ENCODE assay signal across 22 cellular contexts in genomic region chr21:14572206-14572780, GRCh38. TPM values are rescaled to one million over a fixed set of nuclear protein-coding genes. Genes with fewer than 3 reads are reported as not detected.
DNase-seq lines count a peak whose midpoint lies in the region; ATAC-seq and TF ChIP-seq lines count a peak whose summit lies in the region.
"Had no signal": no experiment of that assay in that cellular context is flagged by ENCODE, and none has a peak within 500 bp of the region (broad histone marks: within the 10 kb centered on the region; RNA-seq: fewer than 3 reads in every experiment).

No MANE protein-coding gene starts in this region.

- no peak overlapping the region for H3K4me3 Mint-ChIP-seq in activated naive CD8-positive, alpha-beta T cell
- H3K4me3 Mint-ChIP-seq: B cell; brain; dendritic cell treated with granulocyte-macrophage colony-stimulating factor and Interleukin-4, amounts not matched to agents 40 ng/mL and 50 ng/mL, for 4 days had no signal

- H3K27me3 ChIP-seq in upper lobe of left lung: no peaks in the 10 kb centered on the region
- H3K27me3 ChIP-seq: gastrocnemius medialis, right lobe of liver had no signal

- TF ChIP-seq EP300 in upper lobe of left lung (IDR thresholded peaks at IDR 0.05): no peak

- no peak overlapping the region for H3K27ac ChIP-seq in upper lobe of left lung
- H3K27ac ChIP-seq: gastrocnemius medialis, right lobe of liver had no signal

- no peak for TF ChIP-seq CTCF in upper lobe of left lung (IDR thresholded peaks at IDR 0.05)

- H3K36me3 ChIP-seq in upper lobe of left lung: no peaks in the 10 kb centered on the region
- H3K36me3 ChIP-seq: gastrocnemius medialis, right lobe of liver had no signal

- ATAC-seq in GM18502 (IDR thresholded peaks at IDR 0.05; ENCODE audit: poor library complexity, unreplicated experiment) (peak; percentile 79), GM19372 (IDR thresholded peaks at IDR 0.05; ENCODE audit: low read depth, unreplicated experiment) (peak; percentile 54), HG03520 (IDR thresholded peaks at IDR 0.05; ENCODE audit: unreplicated experiment) (peak; percentile 56), upper lobe of left lung (ENCODE audit: low FRiP score in 2 of 2) (no peak)
- ATAC-seq: gastrocnemius medialis, mucosa of descending colon, Panc1, right lobe of liver, SK-N-SH treated with all-trans-retinoic acid at 6 μM for 48 hours had no signal

- H3K9me3 ChIP-seq in upper lobe of left lung: no peaks in the 10 kb centered on the region
- H3K9me3 ChIP-seq: gastrocnemius medialis, mucosa of descending colon, right lobe of liver had no signal

- no peak for DNase-seq in upper lobe of left lung
- no peak for DNase-seq in activated effector memory CD4-positive, alpha-beta T cell treated with anti-CD3 and anti-CD28 coated beads, Interleukin-2, amount 50 U/mL, for 16 hours
- DNase-seq in NCI-H1048 (lab: John Stamatoyannopoulos, UW): no peak
- DNase-seq: activated naive CD4-positive, alpha-beta T cell treated with Interleukin-2 at 50 U/mL for 16 hours; gastrocnemius medialis; GDM1; mucosa of descending colon; NCI-H1930; NCI-H510A; nucleus accumbens; right lobe of liver had no signal

- peaks cover 12% of the 10 kb centered on the region for H3K4me1 Mint-ChIP-seq in activated naive CD8-positive, alpha-beta T cell (ENCODE audit: low read depth)
- H3K4me1 Mint-ChIP-seq: brain had no signal

- no peaks in the 10 kb centered on the region for H3K36me3 Mint-ChIP-seq in activated naive CD8-positive, alpha-beta T cell
- H3K36me3 Mint-ChIP-seq: brain had no signal

- no peaks in the 10 kb centered on the region for H3K9me3 Mint-ChIP-seq in activated naive CD8-positive, alpha-beta T cell (ENCODE audit: low read depth)
- H3K9me3 Mint-ChIP-seq: brain; dendritic cell treated with granulocyte-macrophage colony-stimulating factor and Interleukin-4, amounts not matched to agents 40 ng/mL and 50 ng/mL, for 4 days had no signal

- H3K27ac Mint-ChIP-seq in activated naive CD8-positive, alpha-beta T cell: peak overlapping the region; percentile 41
- H3K27ac Mint-ChIP-seq: B cell; brain; dendritic cell treated with granulocyte-macrophage colony-stimulating factor and Interleukin-4, amounts not matched to agents 40 ng/mL and 50 ng/mL, for 4 days had no signal

- H3K27me3 Mint-ChIP-seq in activated naive CD8-positive, alpha-beta T cell: no peaks in the 10 kb centered on the region
- H3K27me3 Mint-ChIP-seq: B cell; brain; dendritic cell treated with granulocyte-macrophage colony-stimulating factor and Interleukin-4, amounts not matched to agents 40 ng/mL and 50 ng/mL, for 4 days had no signal

- no peak overlapping the region for H3K4me3 ChIP-seq in upper lobe of left lung
- H3K4me3 ChIP-seq: gastrocnemius medialis, mucosa of descending colon, right lobe of liver had no signal

- H3K4me1 ChIP-seq in upper lobe of left lung: no peaks in the 10 kb centered on the region
- H3K4me1 ChIP-seq: gastrocnemius medialis, right lobe of liver had no signal

- 33 to 43% methylated on average over 2 of the region's 2 CpGs for WGBS in upper lobe of left lung, 2 donors

- no peak for TF ChIP-seq POLR2A in upper lobe of left lung (IDR thresholded peaks at IDR 0.05)

RNA-seq across cellular contexts. Expression of gene SAMSN1, which starts 26.2 kb away (rescaled TPM):
- 10 to 100 TPM; 16.4 to 29.3 (median 20.3) TPM for total RNA-seq in upper lobe of left lung
- total RNA-seq: epithelial cell of proximal tubule, M059J had no signal

Comparison
In these comparisons a context has a peak if more than half of its experiments do, and no peak if none do; other contexts are left out.
1. ATAC-seq: peak in GM18502 (single experiment), GM19372 (single experiment) and HG03520 (single experiment); none in upper lobe of left lung (0 of 2).